1 cellular context compared by ENCODE assay signal in the genomic region with DNA sequence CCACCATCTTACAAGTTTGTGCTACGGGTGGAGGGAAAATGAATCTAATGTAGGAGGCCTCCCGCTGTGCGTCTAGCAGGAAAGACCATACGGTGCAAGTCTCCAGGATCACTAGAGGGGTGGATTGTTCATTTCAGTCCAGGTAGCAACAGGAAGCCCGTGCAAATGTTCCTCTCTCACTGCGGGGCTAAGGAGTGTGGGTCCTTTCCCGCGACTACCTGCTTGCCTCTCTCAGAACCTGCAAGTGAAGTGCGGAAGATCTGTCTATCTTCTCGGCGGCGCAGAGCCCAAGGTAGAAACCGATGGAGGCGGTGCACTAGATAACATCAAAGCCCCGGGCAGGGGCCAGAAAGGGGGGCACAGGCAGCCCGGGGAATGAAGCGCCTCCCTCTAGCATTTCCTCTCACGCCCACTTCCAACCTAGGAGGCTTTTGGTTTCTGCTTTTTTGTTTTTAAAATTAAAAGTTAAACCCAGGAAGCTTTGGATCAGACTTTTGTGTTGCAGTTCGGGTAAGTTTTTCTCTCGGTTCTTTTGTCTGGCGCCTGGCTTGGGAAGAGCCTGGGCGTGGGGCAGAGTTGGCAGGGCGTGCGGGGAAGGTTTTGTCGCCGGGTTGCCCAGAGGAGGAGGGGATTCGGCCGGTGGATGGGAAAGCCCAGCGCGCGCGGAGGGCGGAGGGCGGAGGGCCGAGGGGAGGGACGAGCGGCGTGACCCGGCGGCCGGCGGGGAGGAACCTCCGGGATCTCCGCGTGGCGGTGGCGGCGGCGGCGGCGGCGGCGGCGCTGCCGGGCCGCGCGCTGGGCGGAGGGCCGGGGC.
TF ChIP-seq lines count a peak whose summit lies in the region.

No MANE protein-coding gene starts in this region.

TF ChIP-seq in HepG2, 621 proteins besides CTCF, POLR2A, EP300 and RAD21 (continued from another document and continues in another):
- TF ChIP-seq, protein P1, sequence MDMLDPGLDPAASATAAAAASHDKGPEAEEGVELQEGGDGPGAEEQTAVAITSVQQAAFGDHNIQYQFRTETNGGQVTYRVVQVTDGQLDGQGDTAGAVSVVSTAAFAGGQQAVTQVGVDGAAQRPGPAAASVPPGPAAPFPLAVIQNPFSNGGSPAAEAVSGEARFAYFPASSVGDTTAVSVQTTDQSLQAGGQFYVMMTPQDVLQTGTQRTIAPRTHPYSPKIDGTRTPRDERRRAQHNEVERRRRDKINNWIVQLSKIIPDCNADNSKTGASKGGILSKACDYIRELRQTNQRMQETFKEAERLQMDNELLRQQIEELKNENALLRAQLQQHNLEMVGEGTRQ (IDR thresholded peaks at IDR 0.05; ENCODE audit: low read depth, low read length): no peak
- TF ChIP-seq, protein P1 (CRISPR knock-in tag; IDR thresholded peaks at IDR 0.05; ENCODE audit: borderline replicate concordance): no peak
- TF ChIP-seq HDAC6 (IDR thresholded peaks at IDR 0.05; ENCODE audit: low read depth, low read length): no peak
- TF ChIP-seq SNAPC2 (CRISPR knock-in tag; IDR thresholded peaks at IDR 0.05): peak; percentile 75; the same call in 1 of the 2 replicates
- no peak for TF ChIP-seq ZMYM2 (CRISPR knock-in tag; IDR thresholded peaks at IDR 0.05)
- TF ChIP-seq, protein P2, sequence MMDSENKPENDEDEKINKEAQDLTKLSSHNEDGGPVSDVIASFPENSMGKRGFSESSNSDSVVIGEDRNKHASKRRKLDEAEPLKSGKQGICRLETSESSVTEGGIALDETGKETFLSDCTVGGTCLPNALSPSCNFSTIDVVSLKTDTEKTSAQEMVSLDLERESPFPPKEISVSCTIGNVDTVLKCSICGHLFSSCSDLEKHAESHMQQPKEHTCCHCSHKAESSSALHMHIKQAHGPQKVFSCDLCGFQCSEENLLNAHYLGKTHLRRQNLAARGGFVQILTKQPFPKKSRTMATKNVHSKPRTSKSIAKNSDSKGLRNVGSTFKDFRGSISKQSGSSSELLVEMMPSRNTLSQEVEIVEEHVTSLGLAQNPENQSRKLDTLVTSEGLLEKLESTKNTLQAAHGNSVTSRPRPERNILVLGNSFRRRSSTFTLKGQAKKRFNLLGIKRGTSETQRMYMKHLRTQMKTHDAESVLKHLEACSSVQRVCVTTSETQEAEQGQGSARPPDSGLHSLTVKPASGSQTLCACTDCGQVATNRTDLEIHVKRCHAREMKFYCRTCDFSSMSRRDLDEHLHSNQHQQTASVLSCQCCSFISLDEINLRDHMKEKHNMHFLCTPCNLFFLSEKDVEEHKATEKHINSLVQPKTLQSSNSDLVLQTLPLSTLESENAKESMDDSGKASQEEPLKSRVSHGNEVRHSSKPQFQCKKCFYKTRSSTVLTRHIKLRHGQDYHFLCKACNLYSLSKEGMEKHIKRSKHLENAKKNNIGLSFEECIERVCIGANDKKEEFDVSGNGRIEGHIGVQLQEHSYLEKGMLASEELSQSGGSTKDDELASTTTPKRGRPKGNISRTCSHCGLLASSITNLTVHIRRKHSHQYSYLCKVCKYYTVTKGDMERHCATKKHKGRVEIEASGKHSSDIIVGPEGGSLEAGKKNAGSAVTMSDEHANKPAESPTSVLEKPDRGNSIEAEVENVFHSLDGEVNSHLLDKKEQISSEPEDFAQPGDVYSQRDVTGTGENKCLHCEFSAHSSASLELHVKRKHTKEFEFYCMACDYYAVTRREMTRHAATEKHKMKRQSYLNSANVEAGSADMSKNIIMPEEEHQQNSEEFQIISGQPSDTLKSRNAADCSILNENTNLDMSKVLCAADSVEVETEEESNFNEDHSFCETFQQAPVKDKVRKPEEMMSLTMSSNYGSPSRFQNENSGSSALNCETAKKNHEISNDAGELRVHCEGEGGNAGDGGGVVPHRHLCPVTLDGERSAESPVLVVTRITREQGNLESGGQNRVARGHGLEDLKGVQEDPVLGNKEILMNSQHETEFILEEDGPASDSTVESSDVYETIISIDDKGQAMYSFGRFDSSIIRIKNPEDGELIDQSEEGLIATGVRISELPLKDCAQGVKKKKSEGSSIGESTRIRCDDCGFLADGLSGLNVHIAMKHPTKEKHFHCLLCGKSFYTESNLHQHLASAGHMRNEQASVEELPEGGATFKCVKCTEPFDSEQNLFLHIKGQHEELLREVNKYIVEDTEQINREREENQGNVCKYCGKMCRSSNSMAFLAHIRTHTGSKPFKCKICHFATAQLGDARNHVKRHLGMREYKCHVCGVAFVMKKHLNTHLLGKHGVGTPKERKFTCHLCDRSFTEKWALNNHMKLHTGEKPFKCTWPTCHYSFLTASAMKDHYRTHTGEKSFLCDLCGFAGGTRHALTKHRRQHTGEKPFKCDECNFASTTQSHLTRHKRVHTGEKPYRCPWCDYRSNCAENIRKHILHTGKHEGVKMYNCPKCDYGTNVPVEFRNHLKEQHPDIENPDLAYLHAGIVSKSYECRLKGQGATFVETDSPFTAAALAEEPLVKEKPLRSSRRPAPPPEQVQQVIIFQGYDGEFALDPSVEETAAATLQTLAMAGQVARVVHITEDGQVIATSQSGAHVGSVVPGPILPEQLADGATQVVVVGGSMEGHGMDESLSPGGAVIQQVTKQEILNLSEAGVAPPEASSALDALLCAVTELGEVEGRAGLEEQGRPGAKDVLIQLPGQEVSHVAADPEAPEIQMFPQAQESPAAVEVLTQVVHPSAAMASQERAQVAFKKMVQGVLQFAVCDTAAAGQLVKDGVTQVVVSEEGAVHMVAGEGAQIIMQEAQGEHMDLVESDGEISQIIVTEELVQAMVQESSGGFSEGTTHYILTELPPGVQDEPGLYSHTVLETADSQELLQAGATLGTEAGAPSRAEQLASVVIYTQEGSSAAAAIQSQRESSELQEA (CRISPR knock-in tag; IDR thresholded peaks at IDR 0.05; ENCODE audit: not compliant biosample characterization): no peak
- TF ChIP-seq FOXJ3 (CRISPR knock-in tag; IDR thresholded peaks at IDR 0.05; ENCODE audit: borderline replicate concordance): no peak
- no peak for TF ChIP-seq POLR2AphosphoS2 (IDR thresholded peaks at IDR 0.05; ENCODE audit: low read depth, low read length)
- peak; percentile 49; the same call in 1 of the 2 replicates for TF ChIP-seq FOXO1 (CRISPR knock-in tag; IDR thresholded peaks at IDR 0.05)
- TF ChIP-seq NAIF1 (CRISPR knock-in tag; IDR thresholded peaks at IDR 0.05; ENCODE audit: borderline replicate concordance): 0 out of 2 replicates have a peak, but pooled peaks have one; percentile 38
- TF ChIP-seq, protein P3, sequence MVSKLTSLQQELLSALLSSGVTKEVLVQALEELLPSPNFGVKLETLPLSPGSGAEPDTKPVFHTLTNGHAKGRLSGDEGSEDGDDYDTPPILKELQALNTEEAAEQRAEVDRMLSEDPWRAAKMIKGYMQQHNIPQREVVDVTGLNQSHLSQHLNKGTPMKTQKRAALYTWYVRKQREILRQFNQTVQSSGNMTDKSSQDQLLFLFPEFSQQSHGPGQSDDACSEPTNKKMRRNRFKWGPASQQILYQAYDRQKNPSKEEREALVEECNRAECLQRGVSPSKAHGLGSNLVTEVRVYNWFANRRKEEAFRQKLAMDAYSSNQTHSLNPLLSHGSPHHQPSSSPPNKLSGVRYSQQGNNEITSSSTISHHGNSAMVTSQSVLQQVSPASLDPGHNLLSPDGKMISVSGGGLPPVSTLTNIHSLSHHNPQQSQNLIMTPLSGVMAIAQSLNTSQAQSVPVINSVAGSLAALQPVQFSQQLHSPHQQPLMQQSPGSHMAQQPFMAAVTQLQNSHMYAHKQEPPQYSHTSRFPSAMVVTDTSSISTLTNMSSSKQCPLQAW (CRISPR knock-in tag; IDR thresholded peaks at IDR 0.05): peak; percentile 34; the same call in 1 of the 2 replicates
- TF ChIP-seq ZNF143 (CRISPR knock-in tag; IDR thresholded peaks at IDR 0.05): no peak
- TF ChIP-seq, protein P4, sequence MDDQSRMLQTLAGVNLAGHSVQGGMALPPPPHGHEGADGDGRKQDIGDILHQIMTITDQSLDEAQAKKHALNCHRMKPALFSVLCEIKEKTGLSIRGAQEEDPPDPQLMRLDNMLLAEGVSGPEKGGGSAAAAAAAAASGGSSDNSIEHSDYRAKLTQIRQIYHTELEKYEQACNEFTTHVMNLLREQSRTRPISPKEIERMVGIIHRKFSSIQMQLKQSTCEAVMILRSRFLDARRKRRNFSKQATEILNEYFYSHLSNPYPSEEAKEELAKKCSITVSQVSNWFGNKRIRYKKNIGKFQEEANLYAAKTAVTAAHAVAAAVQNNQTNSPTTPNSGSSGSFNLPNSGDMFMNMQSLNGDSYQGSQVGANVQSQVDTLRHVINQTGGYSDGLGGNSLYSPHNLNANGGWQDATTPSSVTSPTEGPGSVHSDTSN (CRISPR knock-in tag; IDR thresholded peaks at IDR 0.05; ENCODE audit: borderline replicate concordance): no peak
- TF ChIP-seq, protein P5, sequence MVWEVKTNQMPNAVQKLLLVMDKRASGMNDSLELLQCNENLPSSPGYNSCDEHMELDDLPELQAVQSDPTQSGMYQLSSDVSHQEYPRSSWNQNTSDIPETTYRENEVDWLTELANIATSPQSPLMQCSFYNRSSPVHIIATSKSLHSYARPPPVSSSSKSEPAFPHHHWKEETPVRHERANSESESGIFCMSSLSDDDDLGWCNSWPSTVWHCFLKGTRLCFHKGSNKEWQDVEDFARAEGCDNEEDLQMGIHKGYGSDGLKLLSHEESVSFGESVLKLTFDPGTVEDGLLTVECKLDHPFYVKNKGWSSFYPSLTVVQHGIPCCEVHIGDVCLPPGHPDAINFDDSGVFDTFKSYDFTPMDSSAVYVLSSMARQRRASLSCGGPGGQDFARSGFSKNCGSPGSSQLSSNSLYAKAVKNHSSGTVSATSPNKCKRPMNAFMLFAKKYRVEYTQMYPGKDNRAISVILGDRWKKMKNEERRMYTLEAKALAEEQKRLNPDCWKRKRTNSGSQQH (CRISPR knock-in tag; IDR thresholded peaks at IDR 0.05; ENCODE audit: low read depth): 0 out of 2 replicates have a peak, but pooled peaks have one; percentile 41
- peak; percentile 59; the same call in 1 of the 2 replicates for TF ChIP-seq RXRB (CRISPR knock-in tag; IDR thresholded peaks at IDR 0.05; ENCODE audit: borderline replicate concordance)
- TF ChIP-seq RXRA (CRISPR knock-in tag; IDR thresholded peaks at IDR 0.05): peak; percentile 50; the same call in 1 of the 2 replicates
- TF ChIP-seq, protein P6, sequence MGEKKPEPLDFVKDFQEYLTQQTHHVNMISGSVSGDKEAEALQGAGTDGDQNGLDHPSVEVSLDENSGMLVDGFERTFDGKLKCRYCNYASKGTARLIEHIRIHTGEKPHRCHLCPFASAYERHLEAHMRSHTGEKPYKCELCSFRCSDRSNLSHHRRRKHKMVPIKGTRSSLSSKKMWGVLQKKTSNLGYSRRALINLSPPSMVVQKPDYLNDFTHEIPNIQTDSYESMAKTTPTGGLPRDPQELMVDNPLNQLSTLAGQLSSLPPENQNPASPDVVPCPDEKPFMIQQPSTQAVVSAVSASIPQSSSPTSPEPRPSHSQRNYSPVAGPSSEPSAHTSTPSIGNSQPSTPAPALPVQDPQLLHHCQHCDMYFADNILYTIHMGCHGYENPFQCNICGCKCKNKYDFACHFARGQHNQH (CRISPR knock-in tag; IDR thresholded peaks at IDR 0.05): peak; percentile 26; the same call in 1 of the 2 replicates
- TF ChIP-seq, protein P7, sequence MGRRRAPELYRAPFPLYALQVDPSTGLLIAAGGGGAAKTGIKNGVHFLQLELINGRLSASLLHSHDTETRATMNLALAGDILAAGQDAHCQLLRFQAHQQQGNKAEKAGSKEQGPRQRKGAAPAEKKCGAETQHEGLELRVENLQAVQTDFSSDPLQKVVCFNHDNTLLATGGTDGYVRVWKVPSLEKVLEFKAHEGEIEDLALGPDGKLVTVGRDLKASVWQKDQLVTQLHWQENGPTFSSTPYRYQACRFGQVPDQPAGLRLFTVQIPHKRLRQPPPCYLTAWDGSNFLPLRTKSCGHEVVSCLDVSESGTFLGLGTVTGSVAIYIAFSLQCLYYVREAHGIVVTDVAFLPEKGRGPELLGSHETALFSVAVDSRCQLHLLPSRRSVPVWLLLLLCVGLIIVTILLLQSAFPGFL (CRISPR knock-in tag; IDR thresholded peaks at IDR 0.05): no peak
- TF ChIP-seq, protein P8, sequence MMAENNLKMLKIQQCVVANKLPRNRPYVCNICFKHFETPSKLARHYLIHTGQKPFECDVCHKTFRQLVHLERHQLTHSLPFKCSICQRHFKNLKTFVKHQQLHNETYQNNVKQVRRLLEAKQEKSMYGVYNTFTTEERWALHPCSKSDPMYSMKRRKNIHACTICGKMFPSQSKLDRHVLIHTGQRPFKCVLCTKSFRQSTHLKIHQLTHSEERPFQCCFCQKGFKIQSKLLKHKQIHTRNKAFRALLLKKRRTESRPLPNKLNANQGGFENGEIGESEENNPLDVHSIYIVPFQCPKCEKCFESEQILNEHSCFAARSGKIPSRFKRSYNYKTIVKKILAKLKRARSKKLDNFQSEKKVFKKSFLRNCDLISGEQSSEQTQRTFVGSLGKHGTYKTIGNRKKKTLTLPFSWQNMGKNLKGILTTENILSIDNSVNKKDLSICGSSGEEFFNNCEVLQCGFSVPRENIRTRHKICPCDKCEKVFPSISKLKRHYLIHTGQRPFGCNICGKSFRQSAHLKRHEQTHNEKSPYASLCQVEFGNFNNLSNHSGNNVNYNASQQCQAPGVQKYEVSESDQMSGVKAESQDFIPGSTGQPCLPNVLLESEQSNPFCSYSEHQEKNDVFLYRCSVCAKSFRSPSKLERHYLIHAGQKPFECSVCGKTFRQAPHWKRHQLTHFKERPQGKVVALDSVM (CRISPR knock-in tag; IDR thresholded peaks at IDR 0.05): no peak
- peak; percentile 57; the same call in 1 of the 2 replicates for TF ChIP-seq ETV5 (CRISPR knock-in tag; IDR thresholded peaks at IDR 0.05; ENCODE audit: borderline replicate concordance)
